ENCODE assay signal across 17 cellular contexts in the genomic region with DNA sequence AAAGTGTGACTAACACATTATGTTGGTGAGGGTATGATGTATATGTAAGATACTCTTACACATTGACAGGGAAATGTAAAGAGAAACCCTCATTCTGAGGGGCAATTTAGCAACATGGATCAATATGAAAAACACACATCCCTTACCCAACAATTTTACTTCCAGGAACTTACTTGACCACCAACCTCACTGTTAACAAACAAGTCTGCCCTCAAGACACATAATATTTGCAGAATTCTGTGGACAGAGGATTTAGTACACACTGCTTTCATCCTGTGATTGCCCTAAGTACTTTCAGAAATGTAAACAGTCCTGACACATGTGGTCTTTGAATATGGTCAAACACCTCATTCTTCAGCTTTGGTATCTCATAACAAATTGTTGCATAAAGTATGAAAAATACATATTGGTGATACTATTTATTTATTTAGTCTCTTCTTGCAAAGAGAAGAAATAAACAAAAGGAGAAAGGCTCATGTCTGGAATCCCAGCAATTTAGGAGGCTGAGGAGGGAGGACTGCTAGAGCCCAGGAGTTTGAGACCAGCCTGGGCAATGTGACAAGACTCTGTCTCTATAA. TPM values are rescaled to one million over a fixed set of nuclear protein-coding genes. Genes with fewer than 3 reads are reported as not detected.
A peak's percentile ranks its signal among the peaks of the same experiment; 100 is the strongest.
DNase-seq lines count a peak whose midpoint lies in the region; ATAC-seq and TF ChIP-seq lines count a peak whose summit lies in the region.
"Had no signal": no experiment of that assay in that cellular context is flagged by ENCODE, and none has a peak within 500 bp of the region (broad histone marks: within the 10 kb centered on the region; RNA-seq: fewer than 3 reads in every experiment).

No MANE protein-coding gene starts in this region.

- no peaks in the 10 kb centered on the region for H3K9me2 ChIP-seq in PC-3 (replicated peaks; ENCODE audit: low read length)

- H3K79me2 ChIP-seq in PC-3 (ENCODE audit: low read length), result peaks cover 99% of the 10 kb centered on the region

- no peak overlapping the region for H3K4me2 ChIP-seq in PC-3 (ENCODE audit: low read length)

- H3K4me3 ChIP-seq in PC-3 (ENCODE audit: low read length) (no peak overlapping the region), spleen (no peak overlapping the region)

- no peak overlapping the region for H2AFZ ChIP-seq in PC-3 (ENCODE audit: low read length)

- H3K27me3 Mint-ChIP-seq in activated T-cell treated with anti-CD3 and anti-CD28 coated beads, Interleukin-2, amount 50 U/mL, for 72 hours (ENCODE audit: low read depth), result no peaks in the 10 kb centered on the region
- H3K27me3 Mint-ChIP-seq in central memory CD8-positive, alpha-beta T cell, result no peaks in the 10 kb centered on the region

- no peak overlapping the region for H3K9ac ChIP-seq in PC-3 (ENCODE audit: low read length)

- H3K27me3 ChIP-seq in PC-3 (ENCODE audit: low read length) (no peaks in the 10 kb centered on the region), spleen (replicated peaks in 1 of 7) (no peaks in the 10 kb centered on the region)

- H3K27ac Mint-ChIP-seq in activated T-cell treated with anti-CD3 and anti-CD28 coated beads, Interleukin-2, amount 50 U/mL, for 72 hours, result peak overlapping the region; percentile 94
- H3K27ac Mint-ChIP-seq in central memory CD8-positive, alpha-beta T cell (ENCODE audit: low read depth), result peak overlapping the region; percentile 87

- no TSS peak for BruUV-seq in PC-3 (replicated peaks; lab: Mats Ljungman, UMichigan)

- H3K36me3 Mint-ChIP-seq in activated T-cell treated with anti-CD3 and anti-CD28 coated beads, Interleukin-2, amount 50 U/mL, for 72 hours (ENCODE audit: insufficient read depth in 2 of 2), result peaks cover 10 to 24% of the 10 kb centered on the region in 2 donors
- peaks cover 9% of the 10 kb centered on the region for H3K36me3 Mint-ChIP-seq in central memory CD8-positive, alpha-beta T cell (ENCODE audit: insufficient read depth)

- peak; percentile 34 to 45 for ATAC-seq in activated T-cell treated with anti-CD3 and anti-CD28 coated beads, Interleukin-2, amount 50 U/mL, for 72 hours (replicated peaks in 1 of 2)
- ATAC-seq in PC-3, result peak; percentile 52
- ATAC-seq in central memory CD8-positive, alpha-beta T cell (replicated peaks; ENCODE audit: extremely low read depth, poor library complexity, severe bottlenecking), result no peak
- ATAC-seq: activated CD4-positive, CD25-positive, alpha-beta regulatory T cell treated with anti-CD3 and anti-CD28 coated beads, Interleukin-2, amount 50 U/mL, for 24 hours; HCT116; Right ventricle myocardium inferior had no signal

- H3K4me1 Mint-ChIP-seq in activated T-cell treated with anti-CD3 and anti-CD28 coated beads, Interleukin-2, amount 50 U/mL, for 72 hours (ENCODE audit: low read depth), result peaks cover 71% of the 10 kb centered on the region
- H3K4me1 Mint-ChIP-seq in central memory CD8-positive, alpha-beta T cell, result peaks cover 52% of the 10 kb centered on the region

- CTCF ChIA-PET in PC-3 (lab: Charles Lee), result interaction anchor here (0.6 kb wide), 1 partner anchor 249 kb away, joined by 3 read pairs; no protein-coding TSS in a partner anchor

- TF ChIP-seq CTCF in PC-3 (conservative IDR thresholded peaks at IDR 0.05; ENCODE audit: low read depth, low read length), result no peak
- no peak for TF ChIP-seq CTCF in spleen (IDR thresholded peaks at IDR 0.05 in 8 of 11, conservative IDR thresholded peaks at IDR 0.05 in 3 of 11)

- intact Hi-C loops in PC-3 (cut with micrococcal nuclease), result no loop called here
- intact Hi-C loops in spleen (cut with DNase I; ENCODE audit: low total_unique reads), result no loop called here

- H3K4me1 ChIP-seq in PC-3 (ENCODE audit: insufficient read depth, low read length) (peaks cover 31% of the 10 kb centered on the region), spleen (peaks cover 37 to 98% (median 79%) of the 10 kb centered on the region in 6 donors)

- H3K9me3 Mint-ChIP-seq in activated T-cell treated with anti-CD3 and anti-CD28 coated beads, Interleukin-2, amount 50 U/mL, for 72 hours, result no peaks in the 10 kb centered on the region
- no peaks in the 10 kb centered on the region for H3K9me3 Mint-ChIP-seq in central memory CD8-positive, alpha-beta T cell

- H3F3A ChIP-seq in PC-3 (ENCODE audit: low read length, unreplicated experiment), result no peaks in the 10 kb centered on the region

- H3K36me3 ChIP-seq in PC-3 (ENCODE audit: low read depth, low read length) (0 out of 2 replicates have a peak, but pooled peaks cover 3% of the 10 kb centered on the region), spleen (no peaks in the 10 kb centered on the region)

- no peak for TF ChIP-seq POLR2A in spleen (IDR thresholded peaks at IDR 0.05)

- H3K4me3 Mint-ChIP-seq in activated T-cell treated with anti-CD3 and anti-CD28 coated beads, Interleukin-2, amount 50 U/mL, for 72 hours, result peak overlapping the region; percentile 59 to 67
- no peak overlapping the region for H3K4me3 Mint-ChIP-seq in central memory CD8-positive, alpha-beta T cell

- H3K9me3 ChIP-seq in PC-3 (ENCODE audit: low read length) (no peaks in the 10 kb centered on the region), spleen (no peaks in the 10 kb centered on the region)

- POLR2A ChIA-PET in PC-3 (lab: Charles Lee; ENCODE audit: unreplicated experiment), result no interaction called here

- no peak for DNase-seq in activated T-cell treated with anti-CD3 and anti-CD28 coated beads, Interleukin-2, amount 50 U/mL, for 72 hours
- no peak for DNase-seq in activated T-cell treated with anti-CD3 and anti-CD28 coated beads, Interleukin-2, amount 50 U/mL, for 1 hour
- DNase-seq in PC-3, result peak; percentile 53
- no peak for DNase-seq in central memory CD8-positive, alpha-beta T cell (ENCODE audit: low spot score in 2 of 2)
- no peak for DNase-seq in spleen
- no peak for DNase-seq in activated gamma-delta T cell treated with Interleukin-2 at 50 U/mL for 16 hours
- DNase-seq in stimulated activated CD4-positive, alpha-beta T cell treated with anti-CD3 and anti-CD28 coated beads, Interleukin-2, amount 100 ng/mL, for 24 hours, result no peak
- DNase-seq in retina, result no peak
- DNase-seq: AML-193; erythroblast; MM.1S; NCI-H446 treated with DMSO at 0.1 percent for 48 hours; stimulated activated CD8-positive, alpha-beta memory T cell treated with anti-CD3 and anti-CD28 coated beads, Interleukin-4, amount 100 ng/mL, for 48 hours had no signal

- H3K27ac ChIP-seq in PC-3 (ENCODE audit: low read length), result no peak overlapping the region
- peak overlapping the region in 5 of 8 donors; percentile 13 to 61 (median 29) for H3K27ac ChIP-seq in spleen

- H4K20me1 ChIP-seq in PC-3 (ENCODE audit: low read length), result peaks cover 41% of the 10 kb centered on the region

RNA-seq across cellular contexts. Expression of gene USP48, which starts 6.9 kb away (rescaled TPM):
- total RNA-seq in activated T-cell treated with anti-CD3 and anti-CD28 coated beads, Interleukin-2, amount 50 U/mL, for 72 hours, result 100 to 1,000 TPM; 129 to 143 TPM
- 33.3 and 34.2 TPM in 2 replicates for total RNA-seq in PC-3 (2014; rRNA removed)
- 100 to 1,000 TPM in 1 of 7 donors, 10 to 100 TPM in 6; 78.5 to 105 (median 98.0) TPM for total RNA-seq in spleen
- polyA plus RNA-seq in spleen, result 10 to 100 TPM; 17.5 to 28.0 (median 25.7) TPM

RNA-seq across cellular contexts. Expression of gene LDLRAD2, which starts 36.0 kb away (rescaled TPM):
- total RNA-seq in activated T-cell treated with anti-CD3 and anti-CD28 coated beads, Interleukin-2, amount 50 U/mL, for 72 hours, result under 1 TPM; 0.05 to 0.07 TPM
- not detected in 2 replicates for total RNA-seq in PC-3 (2014; rRNA removed)
- 1 to 10 TPM in 6 of 7 donors, under 1 TPM in 1; 0.94 to 1.9 (median 1.4) TPM for total RNA-seq in spleen
- polyA plus RNA-seq in spleen, result 1 to 10 TPM; 1.3 to 4.3 (median 1.4) TPM
- total RNA-seq: myocyte, Right ventricle myocardium inferior had no signal
